1 cellular context compared by ENCODE assay signal in genomic region chr1:1318131-1318652, GRCh38.
TF ChIP-seq lines count a peak whose summit lies in the region.

No MANE protein-coding gene starts in this region.

TF ChIP-seq in K562, 482 proteins besides CTCF, POLR2A, EP300 and RAD21 (continued from another document and continues in another):
- no peak for TF ChIP-seq RREB1 (CRISPR knock-in tag; IDR thresholded peaks at IDR 0.05)
- TF ChIP-seq, protein P1, sequence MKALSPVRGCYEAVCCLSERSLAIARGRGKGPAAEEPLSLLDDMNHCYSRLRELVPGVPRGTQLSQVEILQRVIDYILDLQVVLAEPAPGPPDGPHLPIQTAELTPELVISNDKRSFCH (CRISPR knock-in tag; IDR thresholded peaks at IDR 0.05), result no peak
- TF ChIP-seq, protein P1 (tag; IDR thresholded peaks at IDR 0.05), result no peak
- TF ChIP-seq PHF20 (IDR thresholded peaks at IDR 0.05; ENCODE audit: partially characterized antibody), result no peak
- TF ChIP-seq MCM3 (IDR thresholded peaks at IDR 0.05), result no peak
- no peak for TF ChIP-seq ARHGAP35 (IDR thresholded peaks at IDR 0.05; ENCODE audit: partially characterized antibody)
- TF ChIP-seq PTRF (tag; IDR thresholded peaks at IDR 0.05), result no peak
- TF ChIP-seq ZNF764 (CRISPR knock-in tag; IDR thresholded peaks at IDR 0.05; ENCODE audit: low read depth), result no peak
- no peak for TF ChIP-seq NBN (IDR thresholded peaks at IDR 0.05; ENCODE audit: low read depth)
- peak; percentile 34; the same call in 1 of the 2 replicates for TF ChIP-seq POLR2AphosphoS5 (IDR thresholded peaks at IDR 0.05; ENCODE audit: control insufficient read depth, insufficient read depth, low read depth, low read length)
- TF ChIP-seq ATF3 (IDR thresholded peaks at IDR 0.05), result peak; percentile 94
- no peak for TF ChIP-seq ATF3 (CRISPR knock-in tag; conservative IDR thresholded peaks at IDR 0.05)
- TF ChIP-seq JUND (IDR thresholded peaks at IDR 0.05; ENCODE audit: borderline replicate concordance, low read depth, low read length), result peak; percentile 98
- TF ChIP-seq JUND (tag; IDR thresholded peaks at IDR 0.05; ENCODE audit: borderline replicate concordance, low read depth, low read length), result peak; percentile 95
- TF ChIP-seq ZZZ3 (IDR thresholded peaks at IDR 0.05), result no peak
- TF ChIP-seq GABPB1 (CRISPR knock-in tag; IDR thresholded peaks at IDR 0.05), result no peak
- TF ChIP-seq KLF10 (CRISPR knock-in tag; IDR thresholded peaks at IDR 0.05), result no peak
- no peak for TF ChIP-seq FOXA3 (CRISPR knock-in tag; conservative IDR thresholded peaks at IDR 0.05 in 1 of 2, IDR thresholded peaks at IDR 0.05 in 1 of 2)
- TF ChIP-seq, protein P2, sequence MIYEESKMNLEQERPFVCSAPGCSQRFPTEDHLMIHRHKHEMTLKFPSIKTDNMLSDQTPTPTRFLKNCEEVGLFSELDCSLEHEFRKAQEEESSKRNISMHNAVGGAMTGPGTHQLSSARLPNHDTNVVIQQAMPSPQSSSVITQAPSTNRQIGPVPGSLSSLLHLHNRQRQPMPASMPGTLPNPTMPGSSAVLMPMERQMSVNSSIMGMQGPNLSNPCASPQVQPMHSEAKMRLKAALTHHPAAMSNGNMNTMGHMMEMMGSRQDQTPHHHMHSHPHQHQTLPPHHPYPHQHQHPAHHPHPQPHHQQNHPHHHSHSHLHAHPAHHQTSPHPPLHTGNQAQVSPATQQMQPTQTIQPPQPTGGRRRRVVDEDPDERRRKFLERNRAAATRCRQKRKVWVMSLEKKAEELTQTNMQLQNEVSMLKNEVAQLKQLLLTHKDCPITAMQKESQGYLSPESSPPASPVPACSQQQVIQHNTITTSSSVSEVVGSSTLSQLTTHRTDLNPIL (CRISPR knock-in tag; IDR thresholded peaks at IDR 0.05), result no peak
- no peak for TF ChIP-seq ZNF77 (CRISPR knock-in tag; IDR thresholded peaks at IDR 0.05)
- no peak for TF ChIP-seq THRA (IDR thresholded peaks at IDR 0.05)
- no peak for TF ChIP-seq C11orf30 (IDR thresholded peaks at IDR 0.05; ENCODE audit: low read depth)
- no peak for TF ChIP-seq CSDE1 (IDR thresholded peaks at IDR 0.05)
- TF ChIP-seq JUN (IDR thresholded peaks at IDR 0.05; ENCODE audit: borderline replicate concordance, low read depth, low read length), result peak; percentile 87
- TF ChIP-seq JUN (CRISPR knock-in tag; IDR thresholded peaks at IDR 0.05; ENCODE audit: borderline replicate concordance), result no peak
- TF ChIP-seq HDAC8 (tag; IDR thresholded peaks at IDR 0.05), result no peak
- no peak for TF ChIP-seq PYGO2 (tag; IDR thresholded peaks at IDR 0.05)
- TF ChIP-seq CREB1 (IDR thresholded peaks at IDR 0.05), result no peak
- TF ChIP-seq CREB1 (CRISPR knock-in tag; IDR thresholded peaks at IDR 0.05), result no peak
- no peak for TF ChIP-seq NCOA2 (IDR thresholded peaks at IDR 0.05; ENCODE audit: partially characterized antibody in 2 of 2)
- TF ChIP-seq SLC30A9 (CRISPR knock-in tag; IDR thresholded peaks at IDR 0.05), result no peak
- TF ChIP-seq ZNF785 (CRISPR knock-in tag; IDR thresholded peaks at IDR 0.05), result no peak
- TF ChIP-seq ETV6 (IDR thresholded peaks at IDR 0.05; ENCODE audit: borderline replicate concordance in 1 of 2, low read depth in 2 of 2, low read length in 1 of 2), result no peak
- TF ChIP-seq ETV6 (CRISPR knock-in tag; IDR thresholded peaks at IDR 0.05; ENCODE audit: borderline replicate concordance), result no peak
- TF ChIP-seq HEY1 (CRISPR knock-in tag; IDR thresholded peaks at IDR 0.05; ENCODE audit: borderline replicate concordance), result no peak
- TF ChIP-seq SMARCC2 (IDR thresholded peaks at IDR 0.05; ENCODE audit: low read depth), result no peak; the same call in 1 of the 2 replicates
- TF ChIP-seq ZNF695 (CRISPR knock-in tag; IDR thresholded peaks at IDR 0.05), result no peak
- TF ChIP-seq, protein P3, sequence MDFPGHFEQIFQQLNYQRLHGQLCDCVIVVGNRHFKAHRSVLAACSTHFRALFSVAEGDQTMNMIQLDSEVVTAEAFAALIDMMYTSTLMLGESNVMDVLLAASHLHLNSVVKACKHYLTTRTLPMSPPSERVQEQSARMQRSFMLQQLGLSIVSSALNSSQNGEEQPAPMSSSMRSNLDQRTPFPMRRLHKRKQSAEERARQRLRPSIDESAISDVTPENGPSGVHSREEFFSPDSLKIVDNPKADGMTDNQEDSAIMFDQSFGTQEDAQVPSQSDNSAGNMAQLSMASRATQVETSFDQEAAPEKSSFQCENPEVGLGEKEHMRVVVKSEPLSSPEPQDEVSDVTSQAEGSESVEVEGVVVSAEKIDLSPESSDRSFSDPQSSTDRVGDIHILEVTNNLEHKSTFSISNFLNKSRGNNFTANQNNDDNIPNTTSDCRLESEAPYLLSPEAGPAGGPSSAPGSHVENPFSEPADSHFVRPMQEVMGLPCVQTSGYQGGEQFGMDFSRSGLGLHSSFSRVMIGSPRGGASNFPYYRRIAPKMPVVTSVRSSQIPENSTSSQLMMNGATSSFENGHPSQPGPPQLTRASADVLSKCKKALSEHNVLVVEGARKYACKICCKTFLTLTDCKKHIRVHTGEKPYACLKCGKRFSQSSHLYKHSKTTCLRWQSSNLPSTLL (IDR thresholded peaks at IDR 0.05), result no peak
- no peak for TF ChIP-seq ESRRB (CRISPR knock-in tag; IDR thresholded peaks at IDR 0.05; ENCODE audit: borderline replicate concordance)
- TF ChIP-seq ZNF57 (CRISPR knock-in tag; IDR thresholded peaks at IDR 0.05), result no peak
- TF ChIP-seq, protein P4, sequence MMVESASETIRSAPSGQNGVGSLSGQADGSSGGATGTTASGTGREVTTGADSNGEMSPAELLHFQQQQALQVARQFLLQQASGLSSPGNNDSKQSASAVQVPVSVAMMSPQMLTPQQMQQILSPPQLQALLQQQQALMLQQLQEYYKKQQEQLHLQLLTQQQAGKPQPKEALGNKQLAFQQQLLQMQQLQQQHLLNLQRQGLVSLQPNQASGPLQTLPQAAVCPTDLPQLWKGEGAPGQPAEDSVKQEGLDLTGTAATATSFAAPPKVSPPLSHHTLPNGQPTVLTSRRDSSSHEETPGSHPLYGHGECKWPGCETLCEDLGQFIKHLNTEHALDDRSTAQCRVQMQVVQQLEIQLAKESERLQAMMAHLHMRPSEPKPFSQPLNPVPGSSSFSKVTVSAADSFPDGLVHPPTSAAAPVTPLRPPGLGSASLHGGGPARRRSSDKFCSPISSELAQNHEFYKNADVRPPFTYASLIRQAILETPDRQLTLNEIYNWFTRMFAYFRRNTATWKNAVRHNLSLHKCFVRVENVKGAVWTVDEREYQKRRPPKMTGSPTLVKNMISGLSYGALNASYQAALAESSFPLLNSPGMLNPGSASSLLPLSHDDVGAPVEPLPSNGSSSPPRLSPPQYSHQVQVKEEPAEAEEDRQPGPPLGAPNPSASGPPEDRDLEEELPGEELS (CRISPR knock-in tag; IDR thresholded peaks at IDR 0.05; ENCODE audit: borderline replicate concordance), result no peak
- no peak for TF ChIP-seq DLX4 (CRISPR knock-in tag; IDR thresholded peaks at IDR 0.05)
- TF ChIP-seq STAG1 (CRISPR knock-in tag; IDR thresholded peaks at IDR 0.05; ENCODE audit: borderline replicate concordance), result no peak
- TF ChIP-seq PHB (CRISPR knock-in tag; IDR thresholded peaks at IDR 0.05), result no peak
- TF ChIP-seq GATAD2A (IDR thresholded peaks at IDR 0.05), result no peak
- TF ChIP-seq LCOR (CRISPR knock-in tag; IDR thresholded peaks at IDR 0.05), result 0 out of 2 replicates have a peak, but pooled peaks have one; percentile 31
- no peak for TF ChIP-seq XRCC5 (IDR thresholded peaks at IDR 0.05; ENCODE audit: low read depth, low read length)
- no peak for TF ChIP-seq KLF1 (tag; IDR thresholded peaks at IDR 0.05)
- no peak for TF ChIP-seq MYC (IDR thresholded peaks at IDR 0.05; ENCODE audit: low read depth, low read length)
- no peak for TF ChIP-seq MYC (CRISPR knock-in tag; IDR thresholded peaks at IDR 0.05; ENCODE audit: borderline replicate concordance, low read depth)
- TF ChIP-seq NFRKB (IDR thresholded peaks at IDR 0.05; ENCODE audit: low read depth), result no peak
- TF ChIP-seq MAFF (IDR thresholded peaks at IDR 0.05; ENCODE audit: low read length), result no peak
- TF ChIP-seq CLOCK (CRISPR knock-in tag; IDR thresholded peaks at IDR 0.05; ENCODE audit: borderline replicate concordance), result no peak
- no peak for TF ChIP-seq ERF (CRISPR knock-in tag; IDR thresholded peaks at IDR 0.05)
